Comparison of ENCODE assay signal across 8 cellular contexts in the genomic region with DNA sequence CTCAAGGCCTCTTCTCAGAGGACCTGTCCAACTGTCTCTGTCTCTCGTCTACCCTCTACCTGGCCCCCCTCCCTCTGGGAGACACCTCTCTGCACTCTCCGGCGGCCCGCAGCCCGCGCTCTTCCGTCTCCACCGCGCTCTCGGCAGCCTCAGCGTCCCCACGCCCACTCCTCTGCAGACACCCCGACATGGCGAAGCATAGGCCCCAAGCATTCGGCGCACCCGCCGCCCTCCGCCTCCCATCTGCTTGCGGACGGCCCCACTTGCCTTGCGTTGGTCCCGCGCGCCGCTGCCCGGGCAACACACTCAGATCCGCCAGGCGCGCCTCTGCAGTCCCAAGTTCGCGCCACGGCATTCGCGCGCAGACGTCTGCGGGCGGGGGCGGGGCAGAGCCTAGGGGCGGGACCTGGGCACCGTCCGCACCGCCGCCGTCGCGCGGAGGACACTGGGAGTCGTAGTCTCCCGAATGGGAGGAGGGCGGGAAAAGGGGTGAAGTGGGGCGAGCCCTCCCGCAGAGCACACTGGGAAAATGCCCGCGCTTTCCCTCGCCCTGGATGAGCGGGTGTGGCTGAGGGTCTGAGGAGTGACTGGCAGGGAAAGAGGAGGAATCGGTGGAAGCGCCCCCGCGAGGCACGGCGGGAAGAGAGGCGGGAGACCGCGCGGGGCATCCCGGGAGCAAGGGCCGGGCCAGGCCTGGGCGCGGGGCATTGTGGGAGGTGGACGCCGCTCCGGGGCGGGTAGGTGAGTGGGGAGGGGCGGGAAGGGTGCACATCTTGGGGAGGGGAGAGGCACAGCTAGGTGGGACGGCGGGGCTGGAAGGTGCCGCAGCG. TPM values are rescaled to one million over a fixed set of nuclear protein-coding genes. Genes with fewer than 3 reads are reported as not detected.
DNase-seq lines count a peak whose midpoint lies in the region; TF ChIP-seq lines count a peak whose summit lies in the region.

A gene (minus strand): TSS at position 371 of the 830 bp plus-strand sequence. CDS start 4,778 bp downstream, outside the sequence.
A gene (plus strand): TSS at position 707 of the 830 bp plus-strand sequence. CDS start 1,123 bp downstream, outside the sequence.

- H2BK5ac ChIP-seq in H9 (ENCODE audit: insufficient read length, low read length): peak within 1 kb of the TSS; percentile 97

- H2BK20ac ChIP-seq in H9 (ENCODE audit: low read depth, low read length, poor library complexity, severe bottlenecking): no peak within 1 kb of the TSS

- no peak within 1 kb of the TSS for H2BK15ac ChIP-seq in H9 (ENCODE audit: low read depth, low read length)

- H3K9me3 ChIP-seq in H9 (ENCODE audit: control insufficient read depth, low read depth, low read length) (no peaks in the 10 kb centered on the region), MM.1S (replicated peaks; ENCODE audit: insufficient read depth, low read length) (no peaks in the 10 kb centered on the region), stomach (no peaks in the 10 kb centered on the region)

- peak within 1 kb of the TSS; percentile 51 for H3K56ac ChIP-seq in H9 (ENCODE audit: insufficient read length, low read depth, low read length)

- H3K27ac ChIP-seq in H9 (ENCODE audit: insufficient read length, low read depth, low read length) (peak within 1 kb of the TSS; percentile 37), MM.1S (ENCODE audit: low read length) (peak within 1 kb of the TSS; percentile 92), stomach (peak within 1 kb of the TSS; percentile 93 to 97 (median 95))

- no peak for TF ChIP-seq EP300 in stomach (IDR thresholded peaks at IDR 0.05)

- peak within 1 kb of the TSS; percentile 12 for H4K5ac ChIP-seq in H9 (ENCODE audit: insufficient read length, low read depth, low read length)

- H3K4me1 ChIP-seq in H9 (ENCODE audit: insufficient read depth, low read length): no peaks in the 10 kb centered on the region; the same call in 1 of the 2 replicates
- peaks cover 23% of the 10 kb centered on the region for H3K4me1 ChIP-seq in MM.1S (ENCODE audit: low read length)
- peaks cover 6 to 26% (median 21%) of the 10 kb centered on the region in 4 donors for H3K4me1 ChIP-seq in stomach

- H3K4me3 Mint-ChIP-seq in H9: peak within 1 kb of the TSS; percentile 96 to 98
- peak within 1 kb of the TSS; percentile 94 for H3K4me3 Mint-ChIP-seq in neural crest cell

- no peak within 1 kb of the TSS for H2AK5ac ChIP-seq in H9 (ENCODE audit: insufficient read length, low read length)

- H3K4me1 Mint-ChIP-seq in H9 (peaks cover 13 to 17% of the 10 kb centered on the region in 2 experiments), neural crest cell (peaks cover 22% of the 10 kb centered on the region)

- H3K79me2 ChIP-seq in H9 (ENCODE audit: insufficient read depth, low read length) (peaks cover 15% of the 10 kb centered on the region; the same call in 1 of the 2 replicates), MM.1S (ENCODE audit: low read length) (peaks cover 57% of the 10 kb centered on the region)

- no peak for TF ChIP-seq CTCF in H9 (conservative IDR thresholded peaks at IDR 0.05)
- no peak for TF ChIP-seq CTCF in MM.1S (IDR thresholded peaks at IDR 0.05; ENCODE audit: low read length)
- no peak for TF ChIP-seq CTCF in neural crest cell (conservative IDR thresholded peaks at IDR 0.05)
- TF ChIP-seq CTCF in stomach (IDR thresholded peaks at IDR 0.05): peak in 1 of 7 experiments; percentile 50

- peak within 1 kb of the TSS; percentile 100 for H3K18ac ChIP-seq in H9 (ENCODE audit: insufficient read length, low read depth, low read length)

- H3K23me2 ChIP-seq in H9 (ENCODE audit: insufficient read length, low read depth, low read length, poor library complexity, severe bottlenecking): peaks cover 7% of the 10 kb centered on the region

- H4K91ac ChIP-seq in H9 (ENCODE audit: insufficient read length, low read depth, low read length): no peak within 1 kb of the TSS

- H3K36me3 ChIP-seq in MM.1S (replicated peaks; ENCODE audit: insufficient read depth, low read length): no peaks in the 10 kb centered on the region
- peaks cover 4 to 35% (median 29%) of the 10 kb centered on the region in 4 donors for H3K36me3 ChIP-seq in stomach

- no peaks in the 10 kb centered on the region for H3K9me2 ChIP-seq in MM.1S (replicated peaks; ENCODE audit: insufficient read depth, low read length)

- H3K27ac Mint-ChIP-seq in H9 (peak within 1 kb of the TSS; percentile 99 to 100 (median 99)), neural crest cell (ENCODE audit: unreplicated experiment) (peak within 1 kb of the TSS; percentile 100)

- no peak for TF ChIP-seq POLR2A in stomach (IDR thresholded peaks at IDR 0.05)

- peaks cover 24 to 37% (median 32%) of the 10 kb centered on the region in 3 experiments; a peak in 6 of 7 replicates for H3K36me3 Mint-ChIP-seq in H9 (ENCODE audit: insufficient read depth in 1 of 3, low read depth in 3 of 3)
- peaks cover 17% of the 10 kb centered on the region for H3K36me3 Mint-ChIP-seq in neural crest cell (ENCODE audit: low read depth)

- no peak within 1 kb of the TSS; the same call in 1 of the 2 replicates for H3K4ac ChIP-seq in H9 (ENCODE audit: low read depth, low read length)

- H3K9ac ChIP-seq in H9 (ENCODE audit: extremely low read depth, insufficient read length, low read length) (peak within 1 kb of the TSS; percentile 89), MM.1S (ENCODE audit: low read length) (peak within 1 kb of the TSS; percentile 96)

- H2AFZ ChIP-seq in H9 (ENCODE audit: low read length) (no peak within 1 kb of the TSS), MM.1S (ENCODE audit: low read length) (peak within 1 kb of the TSS; percentile 93)

- H3T11ph ChIP-seq in H9 (ENCODE audit: low read length): no peak within 1 kb of the TSS

- intact Hi-C loops in stomach (cut with DNase I; ENCODE audit: low total_unique reads): no loop called here

- H2BK120ac ChIP-seq in H9 (ENCODE audit: low read depth, low read length, poor library complexity, severe bottlenecking): no peak within 1 kb of the TSS

- H3K4me2 ChIP-seq in H9 (ENCODE audit: insufficient read depth, insufficient read length, low read length): peak within 1 kb of the TSS; percentile 93
- H3K4me2 ChIP-seq in MM.1S (ENCODE audit: low read depth, low read length): peak within 1 kb of the TSS; percentile 83

- peak within 1 kb of the TSS; percentile 92 for H2BK12ac ChIP-seq in H9 (ENCODE audit: insufficient read length, low read depth, low read length)

- H3K27me3 ChIP-seq in H9 (ENCODE audit: insufficient read depth, low read length) (no peaks in the 10 kb centered on the region), MM.1S (replicated peaks; ENCODE audit: insufficient read depth, low read length) (no peaks in the 10 kb centered on the region), stomach (no peaks in the 10 kb centered on the region)

- in situ Hi-C loops in G401 (cut with HindIII; ENCODE audit: low sequenced_read_pairs): no loop called here

- peaks cover 4% of the 10 kb centered on the region for H3K79me1 ChIP-seq in H9 (ENCODE audit: insufficient read depth, low read depth, low read length, poor library complexity, severe bottlenecking)

- H3F3A ChIP-seq in MM.1S (ENCODE audit: insufficient read depth, low read length): peaks cover 10% of the 10 kb centered on the region

- peak within 1 kb of the TSS; percentile 27 for H4K8ac ChIP-seq in H9 (replicated peaks; ENCODE audit: insufficient read length, low read depth, low read length)

- H3K23ac ChIP-seq in H9 (ENCODE audit: insufficient read length, low read depth, low read length): no peak within 1 kb of the TSS

- H3K14ac ChIP-seq in H9 (ENCODE audit: insufficient read depth, low read length): peak within 1 kb of the TSS; percentile 99

- H3K27me3 Mint-ChIP-seq in H9 (ENCODE audit: low read depth): no peaks in the 10 kb centered on the region; the same call in 1 of the 2 replicates
- H3K27me3 Mint-ChIP-seq in neural crest cell (ENCODE audit: low read depth): no peaks in the 10 kb centered on the region

- peak within 1 kb of the TSS; percentile 99 for H3K4me3 ChIP-seq in MM.1S (ENCODE audit: low read length)
- peak within 1 kb of the TSS; percentile 70 to 87 (median 78) for H3K4me3 ChIP-seq in stomach

- no CpG with 5 or more reads among the region's 81 CpGs for WGBS in H9 (ENCODE audit: extremely low coverage, insufficient read length, low lambda C conversion rate)
- WGBS in stomach, 5 donors: 0 to 1% (median 1%) methylated on average over 60 to 81 of the region's 81 CpGs

- no peaks in the 10 kb centered on the region for H4K20me1 ChIP-seq in H9 (ENCODE audit: control insufficient read depth, insufficient read depth, insufficient read length)
- peaks cover 8% of the 10 kb centered on the region for H4K20me1 ChIP-seq in MM.1S (ENCODE audit: insufficient read depth, low read length)

- H3K9me3 Mint-ChIP-seq in H9 (no peaks in the 10 kb centered on the region), neural crest cell (no peaks in the 10 kb centered on the region)

- DNase-seq in G401 (ENCODE audit: low spot score) (peak; percentile 90), H9 (peak; percentile 93), MM.1S (peak; percentile 94), SHP77 treated with DMSO at 0.1 percent for 48 hours (lab: John Stamatoyannopoulos, UW) (peak; percentile 96), activated gamma-delta T cell (lab: John Stamatoyannopoulos, UW) (peak; percentile 89), fibroblast of the conjunctiva (ENCODE audit: low read depth) (peak; percentile 93), neural crest cell (ENCODE audit: low read depth, low spot score) (peak; percentile 87), stomach (peak; percentile 92)

RNA-seq across cellular contexts. Expression of the first gene that starts in this region (rescaled TPM):
- total RNA-seq in G401 (2014; rRNA removed; shearing (Covaris generic)): 62.8 and 119 TPM in 2 replicates
- total RNA-seq in H9 (2021) (115 TPM in 2 replicates), neural crest cell (144 and 156 TPM in 2 replicates), stomach (10 to 100 TPM; 16.0 to 35.6 (median 19.7) TPM)
- polyA plus RNA-seq in stomach: 10 to 100 TPM; 15.9 to 48.2 (median 16.8) TPM

RNA-seq across cellular contexts. Expression of the second gene that starts in this region (rescaled TPM):
- total RNA-seq in G401 (2014; rRNA removed; shearing (Covaris generic)): 3.1 and 3.6 TPM in 2 replicates
- 6.4 and 8.9 TPM in 2 replicates for total RNA-seq in H9 (2021)
- total RNA-seq in neural crest cell: 11.2 and 13.4 TPM in 2 replicates
- total RNA-seq in stomach: 10 to 100 TPM in 2 of 5 donors, 1 to 10 TPM in 3; 1.3 to 28.0 (median 4.0) TPM
- 1 to 10 TPM; 3.0 to 6.9 (median 3.5) TPM for polyA plus RNA-seq in stomach

Comparison
In these comparisons a context has a peak if more than half of its experiments do, and no peak if none do; other contexts are left out.
1. Peak in every context shown above with its lines: DNase-seq, H3K4me3 ChIP-seq and H3K27ac ChIP-seq.
2. H3K27ac ChIP-seq: peak in every context shown above with its lines; median percentile 95 in stomach; 92 in MM.1S; 37 in H9.